In the genomic region with DNA sequence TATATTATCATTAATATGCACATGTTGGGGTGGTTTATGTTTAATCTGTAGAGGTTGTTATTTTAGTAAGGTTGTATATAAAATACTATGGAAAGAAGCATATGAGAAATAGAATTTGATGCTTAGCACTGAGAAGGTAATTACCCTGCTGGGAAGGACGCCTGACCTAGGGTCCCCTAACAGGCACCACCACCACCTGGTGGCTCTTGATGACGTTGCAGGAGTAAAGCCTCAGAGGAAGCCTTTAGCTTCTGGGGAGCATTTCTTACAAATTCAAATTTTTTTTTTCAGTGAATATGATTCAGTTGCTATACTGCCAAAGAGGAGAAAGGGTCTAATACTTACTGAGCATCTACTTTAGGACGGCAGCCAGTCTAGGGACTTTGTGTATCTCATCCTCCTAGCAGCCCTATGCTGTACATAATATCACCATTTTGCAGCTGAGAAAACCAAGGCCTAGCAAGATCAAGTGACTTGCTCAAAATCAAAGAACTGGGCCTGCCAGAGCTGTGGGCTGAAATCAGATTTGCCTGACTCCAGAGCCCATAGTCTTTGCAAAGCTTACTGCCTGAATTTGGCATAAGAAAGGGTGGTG, we compare ENCODE assay signal across 8 cellular contexts.
DNase-seq lines count a peak whose midpoint lies in the region; ATAC-seq and TF ChIP-seq lines count a peak whose summit lies in the region.

No MANE protein-coding gene starts in this region.

- no peaks in the 10 kb centered on the region for H3K36me3 ChIP-seq in parathyroid adenoma (ENCODE audit: control insufficient read depth, insufficient read depth, low read length)

- no peaks in the 10 kb centered on the region for H3K4me1 ChIP-seq in parathyroid adenoma

- no peaks in the 10 kb centered on the region for H3K9me3 ChIP-seq in parathyroid adenoma (ENCODE audit: control insufficient read depth, low read length)

- no peak overlapping the region for H2AFZ ChIP-seq in parathyroid adenoma

- H3K27ac ChIP-seq in parathyroid adenoma = no peak overlapping the region

- H3K4me2 ChIP-seq in parathyroid adenoma (ENCODE audit: low read length) = no peak overlapping the region

- no peak overlapping the region for H3K4me3 ChIP-seq in fibroblast of the aortic adventitia (ENCODE audit: low read depth, low read length)
- no peak overlapping the region for H3K4me3 ChIP-seq in parathyroid adenoma (ENCODE audit: low read depth, low read length)

- no peak overlapping the region for H3K9ac ChIP-seq in parathyroid adenoma

- H3K79me2 ChIP-seq in parathyroid adenoma = no peaks in the 10 kb centered on the region

- TF ChIP-seq CTCF in fibroblast of the aortic adventitia (IDR thresholded peaks at IDR 0.05; ENCODE audit: insufficient read depth, low read length) = peak; percentile 72
- TF ChIP-seq CTCF in parathyroid adenoma (IDR thresholded peaks at IDR 0.05) = peak; percentile 76

- DNase-seq in DMS53 treated with DMSO at 0.1 percent for 48 hours (lab: John Stamatoyannopoulos, UW; ENCODE audit: unreplicated experiment) (peak; percentile 69), NCI-H82 (lab: John Stamatoyannopoulos, UW) (peak; percentile 92), fibroblast of the aortic adventitia (ENCODE audit: low read depth) (peak; percentile 56), cortex of kidney (lab: John Stamatoyannopoulos, UW) (no peak)
- peak; percentile 59 for DNase-seq in activated CD8-positive, alpha-beta memory T cell treated with anti-CD3 and anti-CD28 coated beads, Interleukin-2, amount 50 U/mL, for 48 hours

- ATAC-seq in GM21360 (IDR thresholded peaks at IDR 0.05; ENCODE audit: unreplicated experiment) (peak; percentile 89), HG03575 (IDR thresholded peaks at IDR 0.05; ENCODE audit: extremely low read depth, insufficient number of reproducible peaks, low FRiP score, unreplicated experiment) (peak; percentile 58)

- no peaks in the 10 kb centered on the region for H3K27me3 ChIP-seq in parathyroid adenoma (ENCODE audit: control insufficient read depth, insufficient read depth, low read length)
